In the genomic region with DNA sequence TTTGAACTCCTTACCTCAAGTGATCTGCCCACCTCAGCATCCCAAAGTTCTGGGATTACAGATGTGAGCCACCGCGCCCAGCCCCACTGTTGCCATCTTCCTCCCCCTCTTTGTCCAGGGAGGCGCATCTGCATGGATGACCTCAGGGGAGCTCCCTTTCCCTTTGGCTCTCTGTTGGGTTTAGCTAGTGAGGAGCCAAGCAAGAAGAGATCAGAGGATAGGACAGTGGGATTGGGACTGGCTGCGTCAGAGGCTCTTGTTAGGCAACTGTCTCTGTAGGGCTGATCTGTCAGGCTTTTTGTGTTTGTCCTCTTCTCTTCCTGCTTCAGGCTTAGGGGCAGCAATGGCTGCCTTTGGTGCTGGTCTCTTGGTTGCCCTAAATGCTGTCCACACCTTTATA, we compare ENCODE assay signal across 25 cellular contexts. TPM values are rescaled to one million over a fixed set of nuclear protein-coding genes. Genes with fewer than 3 reads are reported as not detected.
DNase-seq lines count a peak whose midpoint lies in the region; ATAC-seq, FAIRE-seq and TF ChIP-seq lines count a peak whose summit lies in the region.
"Had no signal": no experiment of that assay in that cellular context is flagged by ENCODE, and none has a peak within 500 bp of the region (broad histone marks: within the 10 kb centered on the region; RNA-seq: fewer than 3 reads in every experiment).

No MANE protein-coding gene starts in this region.

- H3K4me3 ChIP-seq in right atrium auricular region, result no peak overlapping the region
- H3K4me3 ChIP-seq in K562, result no peak overlapping the region
- no peak overlapping the region for H3K4me3 ChIP-seq in Karpas-422 (ENCODE audit: low read length)
- H3K4me3 ChIP-seq: BLaER1, HAP-1 had no signal

- H3K27me3 ChIP-seq in right atrium auricular region (no peaks in the 10 kb centered on the region), K562 (ENCODE audit: control insufficient read depth in 2 of 2, insufficient read depth in 2 of 2, low read length in 2 of 2) (no peaks in the 10 kb centered on the region), Karpas-422 (ENCODE audit: low read length) (no peaks in the 10 kb centered on the region)
- H3K27me3 ChIP-seq: BLaER1 had no signal

- H3K27me3 Mint-ChIP-seq in nephron (ENCODE audit: low read depth), result peaks cover 7% of the 10 kb centered on the region
- peaks cover 34% of the 10 kb centered on the region for H3K27me3 Mint-ChIP-seq in nephron progenitor cell (ENCODE audit: low read depth, poor library complexity)

- H3K4me3 Mint-ChIP-seq in nephron, result no peak overlapping the region
- H3K4me3 Mint-ChIP-seq in nephron progenitor cell, result no peak overlapping the region
- H3K4me3 Mint-ChIP-seq: CD4-positive, CD25-positive, alpha-beta regulatory T cell; HFFc6 had no signal

- no peaks in the 10 kb centered on the region for H3K9me1 ChIP-seq in K562 (ENCODE audit: control insufficient read depth, insufficient read depth, low read length)

- no peak for FAIRE-seq in K562 (lab: Jason Lieb, UNC)
- FAIRE-seq: D721Med had no signal

- WGBS in K562 (ENCODE audit: insufficient coverage, low coverage, missing lambda C conversion rate), result 60% methylated on average over 1 of the region's 4 CpGs

- H3K4me1 ChIP-seq in right atrium auricular region (peaks cover 0 to 33% of the 10 kb centered on the region in 2 donors), K562 (replicated peaks in 1 of 2; ENCODE audit: control insufficient read depth in 2 of 2, insufficient read depth in 2 of 2, low read length in 2 of 2) (peaks cover 0 to 8% of the 10 kb centered on the region in 2 experiments; a peak in 3 of 5 replicates), Karpas-422 (ENCODE audit: low read length) (peaks cover 15% of the 10 kb centered on the region)
- H3K4me1 ChIP-seq: HAP-1 had no signal

- H2AFZ ChIP-seq in K562 (ENCODE audit: low read depth, low read length), result no peak overlapping the region
- no peak overlapping the region for H2AFZ ChIP-seq in Karpas-422 (ENCODE audit: low read length)

- CTCF ChIA-PET in K562 (lab: Yijun Ruan, JAX; ENCODE audit: low intra/inter-chr PET ratio), result interaction anchor here (0.6 kb wide), 1 partner anchor 316 kb away, joined by 4 read pairs; no protein-coding TSS in a partner anchor

- no peaks in the 10 kb centered on the region for H3K9me2 ChIP-seq in Karpas-422 (replicated peaks; ENCODE audit: insufficient read depth, low read length)

- in situ Hi-C loops in K562 (cut with MboI), result no loop called here

- no peak for TF ChIP-seq RAD21 in K562 (CRISPR knock-in tag; conservative IDR thresholded peaks at IDR 0.05 in 1 of 2, IDR thresholded peaks at IDR 0.05 in 1 of 2)

- H3K9me3 Mint-ChIP-seq in nephron, result peaks cover 2% of the 10 kb centered on the region
- peaks cover 10% of the 10 kb centered on the region for H3K9me3 Mint-ChIP-seq in nephron progenitor cell
- H3K9me3 Mint-ChIP-seq: CD4-positive, CD25-positive, alpha-beta regulatory T cell; HFFc6 had no signal

- no peak for TF ChIP-seq EP300 in K562 (IDR thresholded peaks at IDR 0.05; ENCODE audit: low read length)

- peak overlapping the region; percentile 16 to 45 for H3K27ac ChIP-seq in right atrium auricular region
- no peak overlapping the region for H3K27ac ChIP-seq in K562 (ENCODE audit: extremely low read depth, low read depth, low read length)
- H3K27ac ChIP-seq in Karpas-422 (ENCODE audit: low read length), result no peak overlapping the region
- H3K27ac ChIP-seq: BLaER1, KMS-11 had no signal

- H3K4me2 ChIP-seq in K562 (ENCODE audit: insufficient read depth, low read length) (no peak overlapping the region), Karpas-422 (ENCODE audit: low read depth, low read length, poor library complexity, severe bottlenecking) (no peak overlapping the region)
- H3K4me2 ChIP-seq: BLaER1, KMS-11 had no signal

- no peak for TF ChIP-seq CTCF in right atrium auricular region (IDR thresholded peaks at IDR 0.05)
- TF ChIP-seq CTCF in K562 (IDR thresholded peaks at IDR 0.05 in 2 of 3, conservative IDR thresholded peaks at IDR 0.05 in 1 of 3; ENCODE audit: insufficient read depth in 2 of 3, low read depth in 1 of 3, low read length in 3 of 3), result no peak
- TF ChIP-seq CTCF in nephron (IDR thresholded peaks at IDR 0.05; ENCODE audit: unreplicated experiment in 3 of 3), result no peak
- no peak for TF ChIP-seq CTCF in nephron progenitor cell (IDR thresholded peaks at IDR 0.05)

- peak overlapping the region in 2 of 3 experiments; percentile 31 to 96 for H3K27ac Mint-ChIP-seq in nephron
- H3K27ac Mint-ChIP-seq in nephron progenitor cell, result no peak overlapping the region
- H3K27ac Mint-ChIP-seq: CD4-positive, CD25-positive, alpha-beta regulatory T cell; HFFc6 had no signal

- H3K4me1 Mint-ChIP-seq in nephron (peaks cover 43% of the 10 kb centered on the region), nephron progenitor cell (peaks cover 16% of the 10 kb centered on the region)
- H3K4me1 Mint-ChIP-seq: CD4-positive, CD25-positive, alpha-beta regulatory T cell had no signal

- H3K36me3 Mint-ChIP-seq in nephron (ENCODE audit: low read depth), result no peaks in the 10 kb centered on the region
- H3K36me3 Mint-ChIP-seq in nephron progenitor cell (ENCODE audit: low read depth), result no peaks in the 10 kb centered on the region
- H3K36me3 Mint-ChIP-seq: CD4-positive, CD25-positive, alpha-beta regulatory T cell had no signal

- no peak for ATAC-seq in Right ventricle myocardium inferior
- peak; percentile 47; the same call in 1 of the 3 replicates for ATAC-seq in K562
- ATAC-seq in GM18517 (IDR thresholded peaks at IDR 0.05; ENCODE audit: unreplicated experiment), result no peak
- ATAC-seq: PC-3 had no signal

- intact Hi-C loops in Right ventricle myocardium inferior (cut with DNase I), result no loop called here
- intact Hi-C loops in K562 (cut with micrococcal nuclease), result no loop called here

- H3K79me2 ChIP-seq in K562 (ENCODE audit: control insufficient read depth, insufficient read depth, low read length), result no peaks in the 10 kb centered on the region
- H3K79me2 ChIP-seq in Karpas-422 (ENCODE audit: low read length), result no peaks in the 10 kb centered on the region

- no peak for TF ChIP-seq POLR2A in K562 (conservative IDR thresholded peaks at IDR 0.05)

- H3K9ac ChIP-seq in K562 (ENCODE audit: insufficient read depth in 1 of 2, low read depth in 2 of 2, low read length in 2 of 2) (no peak overlapping the region), Karpas-422 (ENCODE audit: low read length) (no peak overlapping the region)
- H3K9ac ChIP-seq: BLaER1, KMS-11 had no signal

- H3K9me3 ChIP-seq in right atrium auricular region (no peaks in the 10 kb centered on the region), K562 (replicated peaks; ENCODE audit: control insufficient read depth, insufficient read depth, low read depth, low read length) (no peaks in the 10 kb centered on the region), Karpas-422 (ENCODE audit: low read length) (no peaks in the 10 kb centered on the region)

- no peaks in the 10 kb centered on the region for H3K36me3 ChIP-seq in right atrium auricular region
- no peaks in the 10 kb centered on the region for H3K36me3 ChIP-seq in K562 (ENCODE audit: control insufficient read depth, insufficient read depth, low read length)
- H3K36me3 ChIP-seq in Karpas-422 (ENCODE audit: insufficient read depth, low read length), result no peaks in the 10 kb centered on the region
- H3K36me3 ChIP-seq: BLaER1, HAP-1 had no signal

- POLR2A ChIA-PET in K562 (lab: Yijun Ruan, JAX), result interaction anchor here (0.6 kb wide), 1 partner anchor 42 kb away, joined by 4 read pairs; no protein-coding TSS in a partner anchor

- BruUV-seq in K562 (replicated peaks; lab: Mats Ljungman, UMichigan), result no TSS peak

- DNase-seq in right atrium auricular region (ENCODE audit: low spot score), result no peak
- no peak for DNase-seq in Right ventricle myocardium inferior (ENCODE audit: missing footprints)
- no peak for DNase-seq in K562 (ENCODE audit: extremely low read depth in 1 of 4, low spot score in 3 of 4)
- no peak for DNase-seq in Karpas-422
- DNase-seq in putamen (ENCODE audit: low spot score), result no peak
- no peak for DNase-seq in nephron progenitor cell
- DNase-seq: CD4-positive, CD25-positive, alpha-beta regulatory T cell; HFFc6; NCI-H1105; NCI-H146; NCI-H1930; NCI-H2107; NCI-H446; NCI-H524 treated with DMSO at 0.1 percent for 48 hours; NCI-H82; NK-92 treated with Interleukin-12 subunit alpha and Interleukin-12 subunit beta, amount 100 ng/mL, for 24 hours; PC-3; RPMI8226; SHP77 had no signal

- H4K20me1 ChIP-seq in K562 (replicated peaks; ENCODE audit: control insufficient read depth, insufficient read depth, low read length), result no peaks in the 10 kb centered on the region
- H4K20me1 ChIP-seq in Karpas-422 (ENCODE audit: insufficient read depth, low read depth, low read length), result no peaks in the 10 kb centered on the region
- H4K20me1 ChIP-seq: BLaER1 had no signal

TF ChIP-seq in K562, 482 proteins besides CTCF, POLR2A, EP300 and RAD21 (continues in another document):
- TF ChIP-seq, protein P1, sequence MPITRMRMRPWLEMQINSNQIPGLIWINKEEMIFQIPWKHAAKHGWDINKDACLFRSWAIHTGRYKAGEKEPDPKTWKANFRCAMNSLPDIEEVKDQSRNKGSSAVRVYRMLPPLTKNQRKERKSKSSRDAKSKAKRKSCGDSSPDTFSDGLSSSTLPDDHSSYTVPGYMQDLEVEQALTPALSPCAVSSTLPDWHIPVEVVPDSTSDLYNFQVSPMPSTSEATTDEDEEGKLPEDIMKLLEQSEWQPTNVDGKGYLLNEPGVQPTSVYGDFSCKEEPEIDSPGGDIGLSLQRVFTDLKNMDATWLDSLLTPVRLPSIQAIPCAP (CRISPR knock-in tag; IDR thresholded peaks at IDR 0.05; ENCODE audit: borderline replicate concordance), result no peak

RNA-seq across cellular contexts. Expression of a gene that starts 8.5 kb away (rescaled TPM):
- total RNA-seq in right atrium auricular region (10 to 100 TPM in 1 of 2 donors, 1 to 10 TPM in 1; 7.5 to 12.0 TPM), Right ventricle myocardium inferior (8.1 TPM), K562 (2014; rRNA removed) (6.1 and 7.6 TPM in 2 replicates), K562 (2014; rRNA removed; fragmentation: Illumina TruSeq; extraction: Trizol) (9.1 and 11.2 TPM in 2 replicates), K562 (2015; rRNA removed; fragmentation: Illumina TruSeq; extraction: Trizol) (8.7 and 8.9 TPM in 2 replicates), K562 (2021) (6.7 and 7.2 TPM in 2 replicates)
- total RNA-seq in K562 (2011; cell fraction: chromatin; rRNA removed; ENCODE audit: low replicate concordance), result 5.5 and 19.3 TPM in 2 replicates
- total RNA-seq in K562 (2011; cell fraction: nucleolus; rRNA removed), result 2.5 and 4.1 TPM in 2 replicates
- 5.0 and 8.4 TPM in 2 replicates for total RNA-seq in K562 (2011; cell fraction: nucleoplasm; rRNA removed)
- polyA plus RNA-seq in K562 (2011; rRNA removed) (6.6 and 9.8 TPM in 2 replicates), K562 (2014; fragmentation: Illumina TruSeq; extraction: Trizol) (7.9 and 8.3 TPM in 2 replicates), K562 (2014; fragmentation: Nextera tagmentation; extraction: Ambion mirVana) (1 to 10 TPM; 2.8 to 5.0 TPM), K562 (2014; rRNA removed) (8.7 and 11.9 TPM in 2 replicates)
- polyA plus RNA-seq in K562 (2011; cell fraction: cytosol; rRNA removed), result 1.4 and 1.7 TPM in 2 replicates
- polyA plus RNA-seq in K562 (2011; cell fraction: nucleus; rRNA removed), result 5.2 and 7.1 TPM in 2 replicates
- 6.8 and 8.2 TPM in 2 replicates for polyA plus RNA-seq in K562 (2012)
- 5.4 and 7.1 TPM in 2 replicates for polyA minus RNA-seq in K562 (2011; rRNA and poly(A)+ RNA removed)
- polyA minus RNA-seq in K562 (2011; cell fraction: cytosol; rRNA and poly(A)+ RNA removed), result 3.0 and 4.2 TPM in 2 replicates
- polyA minus RNA-seq in K562 (2011; cell fraction: nucleus; rRNA and poly(A)+ RNA removed), result 3.6 and 7.2 TPM in 2 replicates
- 9.4 and 9.9 TPM in 2 replicates for total RNA-seq in Karpas-422 (2014; rRNA removed; shearing (Covaris generic); ENCODE audit: low replicate concordance)

Comparison
In these comparisons a context has a peak if more than half of its experiments do, and no peak if none do; other contexts are left out.
1. H3K27ac ChIP-seq: peak in right atrium auricular region (2 of 2); none in K562 (single experiment) and Karpas-422 (single experiment).